ENCODE assay signal across 1 cellular context in genomic region chr10:74994714-74995308, GRCh38.
TF ChIP-seq lines count a peak whose summit lies in the region.

No MANE protein-coding gene starts in this region.

TF ChIP-seq in GM12878, 131 proteins besides CTCF, POLR2A, EP300 and RAD21 (continued from another document and continues in another):
- TF ChIP-seq ZBTB40 (IDR thresholded peaks at IDR 0.05; ENCODE audit: borderline replicate concordance) = no peak
- TF ChIP-seq YY1 (IDR thresholded peaks at IDR 0.05; ENCODE audit: low read depth, low read length) = no peak
- TF ChIP-seq TBL1XR1 (IDR thresholded peaks at IDR 0.05; ENCODE audit: low read depth, low read length) = no peak
- no peak for TF ChIP-seq NR2C2 (IDR thresholded peaks at IDR 0.05; ENCODE audit: borderline replicate concordance, control insufficient read depth, insufficient read length, low read depth)
- TF ChIP-seq SPI1 (IDR thresholded peaks at IDR 0.05; ENCODE audit: borderline replicate concordance, insufficient read depth, low read depth, low read length) = no peak
- no peak for TF ChIP-seq BCL11A (IDR thresholded peaks at IDR 0.05; ENCODE audit: low read depth, low read length)
- TF ChIP-seq TCF7 (IDR thresholded peaks at IDR 0.05; ENCODE audit: borderline replicate concordance) = no peak
- TF ChIP-seq SUPT20H (IDR thresholded peaks at IDR 0.05; ENCODE audit: borderline replicate concordance, control insufficient read depth, low read depth, low read length) = no peak
- no peak for TF ChIP-seq MAX (IDR thresholded peaks at IDR 0.05; ENCODE audit: low read depth, low read length)
- no peak for TF ChIP-seq BACH1 (IDR thresholded peaks at IDR 0.05; ENCODE audit: borderline replicate concordance)
- TF ChIP-seq ZNF384 (IDR thresholded peaks at IDR 0.05; ENCODE audit: borderline replicate concordance, low read depth, low read length) = no peak
- TF ChIP-seq RELB (IDR thresholded peaks at IDR 0.05; ENCODE audit: low read depth) = peak; percentile 68
- TF ChIP-seq USF2 (IDR thresholded peaks at IDR 0.05; ENCODE audit: borderline replicate concordance, low read depth, low read length) = no peak
- no peak; the same call in 1 of the 2 replicates for TF ChIP-seq SMC3 (IDR thresholded peaks at IDR 0.05; ENCODE audit: borderline replicate concordance, low read length)
- TF ChIP-seq REST (IDR thresholded peaks at IDR 0.05; ENCODE audit: low read depth, low read length) = no peak
- no peak for TF ChIP-seq ZNF687 (IDR thresholded peaks at IDR 0.05)
- no peak for TF ChIP-seq ZNF24 (IDR thresholded peaks at IDR 0.05)
- TF ChIP-seq NFIC (IDR thresholded peaks at IDR 0.05; ENCODE audit: low read depth, low read length) = peak; percentile 59; the same call in 1 of the 2 replicates
- TF ChIP-seq PML (IDR thresholded peaks at IDR 0.05; ENCODE audit: low read length) = no peak
- TF ChIP-seq ELK1 (IDR thresholded peaks at IDR 0.05; ENCODE audit: low read depth, low read length) = no peak
- no peak for TF ChIP-seq SP1 (IDR thresholded peaks at IDR 0.05; ENCODE audit: low read depth, low read length)
- no peak for TF ChIP-seq RBBP5 (conservative IDR thresholded peaks at IDR 0.05)
- no peak for TF ChIP-seq E2F8 (IDR thresholded peaks at IDR 0.05; ENCODE audit: low read depth, partially characterized antibody)
- TF ChIP-seq SMAD1 (IDR thresholded peaks at IDR 0.05; ENCODE audit: low read depth, partially characterized antibody) = no peak
- no peak for TF ChIP-seq EGR1 (IDR thresholded peaks at IDR 0.05; ENCODE audit: borderline replicate concordance in 1 of 2, low read depth in 2 of 2, low read length in 2 of 2)
- TF ChIP-seq RB1 (IDR thresholded peaks at IDR 0.05; ENCODE audit: borderline replicate concordance) = no peak
- no peak for TF ChIP-seq CBX5 (IDR thresholded peaks at IDR 0.05; ENCODE audit: low read depth)
- TF ChIP-seq IKZF1 (conservative IDR thresholded peaks at IDR 0.05) = peak; percentile 77
- no peak for TF ChIP-seq E2F4 (IDR thresholded peaks at IDR 0.05; ENCODE audit: low read depth, low read length)
- no peak for TF ChIP-seq CHD4 (IDR thresholded peaks at IDR 0.05)
- no peak for TF ChIP-seq NR2C1 (IDR thresholded peaks at IDR 0.05)
- no peak for TF ChIP-seq IRF5 (IDR thresholded peaks at IDR 0.05; ENCODE audit: borderline replicate concordance)
- TF ChIP-seq GATAD2B (conservative IDR thresholded peaks at IDR 0.05; ENCODE audit: low read depth) = no peak
- TF ChIP-seq SIX5 (IDR thresholded peaks at IDR 0.05; ENCODE audit: low read depth, low read length, severe bottlenecking) = no peak
- no peak for TF ChIP-seq ATF3 (IDR thresholded peaks at IDR 0.05; ENCODE audit: borderline replicate concordance, extremely low read depth, low read depth, low read length)
- TF ChIP-seq SUZ12 (IDR thresholded peaks at IDR 0.05; ENCODE audit: unreplicated experiment) = no peak
- TF ChIP-seq HCFC1 (IDR thresholded peaks at IDR 0.05; ENCODE audit: low read length) = no peak
